Comparison of ENCODE assay signal across 10 cellular contexts in genomic region chr6:77456531-77457248, GRCh38. TPM values are rescaled to one million over a fixed set of nuclear protein-coding genes. Genes with fewer than 3 reads are reported as not detected.
A peak's percentile ranks its signal among the peaks of the same experiment; 100 is the strongest.
DNase-seq lines count a peak whose midpoint lies in the region; ATAC-seq and TF ChIP-seq lines count a peak whose summit lies in the region.
"Had no signal": no experiment of that assay in that cellular context is flagged by ENCODE, and none has a peak within 500 bp of the region (broad histone marks: within the 10 kb centered on the region; RNA-seq: fewer than 3 reads in every experiment).

No MANE protein-coding gene starts in this region.

- TF ChIP-seq CTCF in esophagus muscularis mucosa (IDR thresholded peaks at IDR 0.05), result no peak

- peak overlapping the region; percentile 24 to 61 (median 47) for H3K27ac ChIP-seq in esophagus muscularis mucosa (replicated peaks in 1 of 4)
- H3K27ac ChIP-seq: tibial nerve had no signal

- no peaks in the 10 kb centered on the region for H3K9me3 Mint-ChIP-seq in stimulated activated memory B cell treated with anti-CD40 and anti-IgM and Interleukin-4, amounts not matched to agents 10 μg/mL and 1 μg/mL and 100 μg/mL, for 72 hours

- DNase-seq in EH (ENCODE audit: low read depth) (peak; percentile 99), RKO (ENCODE audit: low spot score) (peak; percentile 90), esophagus muscularis mucosa (ENCODE audit: extremely low spot score) (no peak), non-pigmented ciliary epithelial cell (ENCODE audit: low read depth) (peak; percentile 100), NCI-H2196 treated with DMSO at 0.1 percent for 48 hours (lab: John Stamatoyannopoulos, UW; ENCODE audit: unreplicated experiment) (no peak), T-helper 2 cell (no peak), NCI-H1694 (lab: John Stamatoyannopoulos, UW) (no peak)
- DNase-seq: SIG-M5 had no signal

- H3K27me3 ChIP-seq in esophagus muscularis mucosa, result peaks cover 0 to 5% (median under 1%) of the 10 kb centered on the region in 4 donors

- no peak for ATAC-seq in stimulated activated memory B cell treated with anti-CD40 and anti-IgM and Interleukin-4, amounts not matched to agents 10 μg/mL and 1 μg/mL and 100 μg/mL, for 72 hours

- H3K36me3 ChIP-seq in esophagus muscularis mucosa, result no peaks in the 10 kb centered on the region
- H3K36me3 ChIP-seq: tibial nerve had no signal

- H3K36me3 Mint-ChIP-seq in stimulated activated memory B cell treated with anti-CD40 and anti-IgM and Interleukin-4, amounts not matched to agents 10 μg/mL and 1 μg/mL and 100 μg/mL, for 72 hours, result no peaks in the 10 kb centered on the region

- no peaks in the 10 kb centered on the region for H3K9me3 ChIP-seq in esophagus muscularis mucosa
- H3K9me3 ChIP-seq: tibial nerve had no signal

- no peak for TF ChIP-seq EP300 in esophagus muscularis mucosa (IDR thresholded peaks at IDR 0.05)

- H3K4me3 Mint-ChIP-seq in stimulated activated memory B cell treated with anti-CD40 and anti-IgM and Interleukin-4, amounts not matched to agents 10 μg/mL and 1 μg/mL and 100 μg/mL, for 72 hours, result no peak overlapping the region

- peaks cover 0 to 21% (median 7%) of the 10 kb centered on the region in 4 donors for H3K4me1 ChIP-seq in esophagus muscularis mucosa

- H3K27me3 Mint-ChIP-seq in stimulated activated memory B cell treated with anti-CD40 and anti-IgM and Interleukin-4, amounts not matched to agents 10 μg/mL and 1 μg/mL and 100 μg/mL, for 72 hours, result peaks cover 7% of the 10 kb centered on the region

- no peak overlapping the region for H3K27ac Mint-ChIP-seq in stimulated activated memory B cell treated with anti-CD40 and anti-IgM and Interleukin-4, amounts not matched to agents 10 μg/mL and 1 μg/mL and 100 μg/mL, for 72 hours

- H3K4me3 ChIP-seq in esophagus muscularis mucosa, result no peak overlapping the region
- H3K4me3 ChIP-seq: tibial nerve had no signal

- intact Hi-C loops in esophagus muscularis mucosa (cut with DNase I), result loop anchor here (10.0 kb wide), 1 partner anchor 1522 kb away; no protein-coding TSS in a partner anchor

- 40% methylated on average over 5 of the region's 5 CpGs for WGBS in esophagus muscularis mucosa

- TF ChIP-seq POLR2A in esophagus muscularis mucosa (IDR thresholded peaks at IDR 0.05; ENCODE audit: low read depth), result no peak

- H3K4me1 Mint-ChIP-seq in stimulated activated memory B cell treated with anti-CD40 and anti-IgM and Interleukin-4, amounts not matched to agents 10 μg/mL and 1 μg/mL and 100 μg/mL, for 72 hours, result no peaks in the 10 kb centered on the region

RNA-seq across cellular contexts. Expression of gene HTR1B, which starts 6.6 kb away (rescaled TPM):
- 1 to 10 TPM; 1.2 to 2.6 (median 1.9) TPM for total RNA-seq in esophagus muscularis mucosa

Comparison
In these comparisons a context has a peak if more than half of its experiments do, and no peak if none do; other contexts are left out.
1. DNase-seq: peak in EH (single experiment), RKO (single experiment) and non-pigmented ciliary epithelial cell (single experiment); none in esophagus muscularis mucosa (single experiment), NCI-H2196 treated with DMSO at 0.1 percent for 48 hours (single experiment), T-helper 2 cell (0 of 5) and NCI-H1694 (single experiment).